10 cellular contexts compared by ENCODE assay signal in genomic region chr19:16668176-16668575, GRCh38. TPM values are rescaled to one million over a fixed set of nuclear protein-coding genes. Genes with fewer than 3 reads are reported as not detected.
"Had no signal": no experiment of that assay in that cellular context is flagged by ENCODE, and none has a peak within 500 bp of the region (broad histone marks: within the 10 kb centered on the region; RNA-seq: fewer than 3 reads in every experiment).

No MANE protein-coding gene starts in this region.

- H3K9ac ChIP-seq: GM23248 had no signal

- FAIRE-seq: HepG2 had no signal

- DNase-seq: GM23248, GOT3, H7, HFFc6 had no signal

- H3K9me3 ChIP-seq: HAP-1 had no signal

- H3K27ac ChIP-seq: GM23248, HL-60 had no signal

- H3K4me3 ChIP-seq: GM23248, HAP-1 had no signal

- H3K4me1 ChIP-seq: HAP-1 had no signal

- ATAC-seq: HCT116, HepG2 had no signal

RNA-seq across cellular contexts. Expression of gene NWD1, which starts 51.5 kb away (rescaled TPM):
- total RNA-seq: GM23248, H7, HepG2, HFFc6, HT1080 had no signal
- polyA plus RNA-seq: GM23248, HepG2, IgD-negative memory B cell had no signal
